In genomic region chr17:44848961-44849489, GRCh38 we compare ENCODE assay signal across 1 cellular context.
TF ChIP-seq lines count a peak whose summit lies in the region.

No MANE protein-coding gene starts in this region.

TF ChIP-seq in WTC11, 78 proteins besides CTCF, POLR2A, EP300 and RAD21 (continued from another document):
- TF ChIP-seq PRDM15 (CRISPR knock-in tag; IDR thresholded peaks at IDR 0.05) (no peak), NR2C2 (CRISPR knock-in tag; IDR thresholded peaks at IDR 0.05) (no peak), EMX1 (CRISPR knock-in tag; IDR thresholded peaks at IDR 0.05) (no peak)
